8 cellular contexts compared by ENCODE assay signal in the genomic region with DNA sequence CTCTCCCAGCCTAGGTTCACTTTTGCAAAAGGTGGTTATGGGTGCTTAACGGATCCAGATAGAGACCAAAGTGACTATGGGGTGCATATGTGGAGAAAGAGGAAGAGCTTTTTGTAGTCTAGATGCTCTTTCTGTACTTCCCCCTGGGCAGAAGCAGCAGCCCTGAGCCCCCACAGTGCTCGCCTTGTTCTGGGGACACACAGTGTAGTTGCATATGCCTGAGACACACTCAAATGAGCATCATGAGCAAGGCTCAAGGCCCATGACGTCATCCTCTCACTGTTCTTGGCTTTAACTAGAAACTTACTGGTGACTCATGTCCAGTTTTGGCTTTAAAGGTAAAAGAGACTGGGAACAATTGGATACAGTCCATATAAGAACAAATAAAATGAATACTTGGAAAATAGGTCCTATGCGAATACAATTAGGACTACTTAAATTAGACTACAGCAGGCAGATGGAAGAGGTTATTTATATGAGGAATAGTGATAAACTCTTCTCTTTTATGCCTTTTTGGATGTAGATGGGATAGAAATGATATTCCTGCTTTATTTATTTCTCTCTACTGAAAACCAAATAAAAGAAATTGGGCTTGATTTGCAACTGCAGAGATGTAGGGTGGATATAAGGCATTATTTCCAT. TPM values are rescaled to one million over a fixed set of nuclear protein-coding genes. Genes with fewer than 3 reads are reported as not detected.
A peak's percentile ranks its signal among the peaks of the same experiment; 100 is the strongest.
DNase-seq lines count a peak whose midpoint lies in the region; ATAC-seq, FAIRE-seq and TF ChIP-seq lines count a peak whose summit lies in the region.

No MANE protein-coding gene starts in this region.

- no peaks in the 10 kb centered on the region for H3K9me3 ChIP-seq in fibroblast of lung (ENCODE audit: control insufficient read depth, insufficient read depth, low read depth, low read length)
- no peaks in the 10 kb centered on the region for H3K9me3 ChIP-seq in prostate gland
- H3K9me3 ChIP-seq in HAP-1, result no peaks in the 10 kb centered on the region

- H4K20me1 ChIP-seq in fibroblast of lung (ENCODE audit: control insufficient read depth, extremely low read depth, insufficient read depth, low read length), result no peaks in the 10 kb centered on the region

- H3K4me3 ChIP-seq in fibroblast of lung (replicated peaks in 1 of 4; ENCODE audit: control extremely low read depth in 1 of 4, insufficient read depth in 1 of 4, low read depth in 3 of 4, low read length in 4 of 4) (no peak overlapping the region), prostate gland (no peak overlapping the region), HAP-1 (no peak overlapping the region)

- peaks cover 2% of the 10 kb centered on the region for H3K27me3 Mint-ChIP-seq in endothelial cell (ENCODE audit: unreplicated experiment)

- H3K27ac Mint-ChIP-seq in endothelial cell (ENCODE audit: unreplicated experiment), result no peak overlapping the region

- DNase-seq in GM12891 (ENCODE audit: insufficient read length, low spot score) (no peak), RCC 7860 (ENCODE audit: low spot score) (peak; percentile 87), fibroblast of lung (ENCODE audit: low read depth in 2 of 2) (peak; percentile 100), prostate gland (ENCODE audit: low spot score) (peak; percentile 87), NCI-H187 treated with DMSO at 0.1 percent for 48 hours (lab: John Stamatoyannopoulos, UW) (no peak), HAP-1 (ENCODE audit: low spot score in 2 of 2) (no peak), endothelial cell (ENCODE audit: low spot score) (no peak)

- H3K9me3 Mint-ChIP-seq in endothelial cell (ENCODE audit: unreplicated experiment), result no peaks in the 10 kb centered on the region

- H3K27me3 ChIP-seq in fibroblast of lung (ENCODE audit: control insufficient read depth, insufficient read depth, low read length) (no peaks in the 10 kb centered on the region), prostate gland (replicated peaks; ENCODE audit: insufficient read depth) (no peaks in the 10 kb centered on the region), HAP-1 (ENCODE audit: low read depth) (no peaks in the 10 kb centered on the region)

- H3K36me3 Mint-ChIP-seq in endothelial cell (ENCODE audit: low read depth, unreplicated experiment), result peaks cover 10% of the 10 kb centered on the region

- in situ Hi-C loops in HAP-1 (cut with MboI; ENCODE audit: low sequenced_read_pairs), result no loop called here

- H3K36me3 ChIP-seq in fibroblast of lung (ENCODE audit: control insufficient read depth, insufficient read depth, low read length) (no peaks in the 10 kb centered on the region), prostate gland (no peaks in the 10 kb centered on the region), HAP-1 (replicated peaks) (no peaks in the 10 kb centered on the region)

- H3K4me1 ChIP-seq in fibroblast of lung (ENCODE audit: control insufficient read depth, extremely low read depth, insufficient read depth, low read length) (peaks cover 28% of the 10 kb centered on the region), prostate gland (replicated peaks) (peaks cover 18% of the 10 kb centered on the region), HAP-1 (peaks cover 4% of the 10 kb centered on the region; the same call in 1 of the 2 replicates)

- no peaks in the 10 kb centered on the region for H3K79me2 ChIP-seq in fibroblast of lung (ENCODE audit: control insufficient read depth, insufficient read depth, low read length)

- H2AFZ ChIP-seq in fibroblast of lung (ENCODE audit: low read length), result no peak overlapping the region

- peak; percentile 80 for FAIRE-seq in GM12891 (lab: Jason Lieb, UNC)
- FAIRE-seq in RCC 7860 (lab: Jason Lieb, UNC), result peak; percentile 90

- H3K4me1 Mint-ChIP-seq in endothelial cell (ENCODE audit: unreplicated experiment), result no peaks in the 10 kb centered on the region

- H3K27ac ChIP-seq in fibroblast of lung (ENCODE audit: insufficient read depth, low read length), result peak overlapping the region; percentile 19
- peak overlapping the region; percentile 82 to 97 for H3K27ac ChIP-seq in prostate gland

- TF ChIP-seq CTCF in fibroblast of lung (conservative IDR thresholded peaks at IDR 0.05 in 1 of 2, IDR thresholded peaks at IDR 0.05 in 1 of 2; ENCODE audit: low read depth in 1 of 2, low read length in 2 of 2) (no peak), prostate gland (IDR thresholded peaks at IDR 0.05) (no peak), endothelial cell (IDR thresholded peaks at IDR 0.05; ENCODE audit: unreplicated experiment) (no peak)

- H3K9ac ChIP-seq in fibroblast of lung (ENCODE audit: insufficient read depth, low read length), result no peak overlapping the region

- peak; percentile 41 for ATAC-seq in HG02763 (IDR thresholded peaks at IDR 0.05; ENCODE audit: unreplicated experiment)

- intact Hi-C loops in prostate gland (cut with DNase I), result no loop called here

- H3K4me2 ChIP-seq in fibroblast of lung (ENCODE audit: extremely low read depth, insufficient read depth, low read length), result peak overlapping the region; percentile 58

- H3K4me3 Mint-ChIP-seq in endothelial cell (ENCODE audit: unreplicated experiment), result no peak overlapping the region

- 45% methylated on average over 4 of the region's 4 CpGs for WGBS in prostate gland

- TF ChIP-seq POLR2A in GM12891 (IDR thresholded peaks at IDR 0.05; ENCODE audit: low read depth, low read length) (no peak), prostate gland (IDR thresholded peaks at IDR 0.05) (peak; percentile 27)

TF ChIP-seq in GM12891, 5 proteins besides CTCF, POLR2A, EP300 and RAD21:
- TF ChIP-seq PAX5 (IDR thresholded peaks at IDR 0.05; ENCODE audit: insufficient read depth, low read length, severe bottlenecking) (no peak), POU2F2 (IDR thresholded peaks at IDR 0.05; ENCODE audit: low read depth, low read length) (peak; percentile 39; the same call in 1 of the 2 replicates), SPI1 (IDR thresholded peaks at IDR 0.05; ENCODE audit: low read depth, low read length) (peak; percentile 91)

RNA-seq across cellular contexts. Expression of gene PEX26, which starts 20.1 kb away (rescaled TPM):
- 25.1 TPM for polyA plus RNA-seq in GM12891 (2012; ENCODE audit: low read depth, missing spikeins)
- total RNA-seq in fibroblast of lung, result 7.4 and 13.2 TPM in 2 replicates
- polyA plus RNA-seq in fibroblast of lung, result 14.5 and 21.0 TPM in 2 replicates
- 23.9 and 28.2 TPM in 2 replicates for polyA plus RNA-seq in fibroblast of lung (2012)
- polyA minus RNA-seq in fibroblast of lung (ENCODE audit: low replicate concordance), result 74.8 and 81.1 TPM in 2 replicates
- total RNA-seq in prostate gland, result 10 to 100 TPM; 34.7 to 38.2 TPM
- total RNA-seq in endothelial cell (ENCODE audit: unreplicated experiment), result 49.7 TPM

RNA-seq across cellular contexts. Expression of gene MICAL3, which starts 33.3 kb away (rescaled TPM):
- 21.0 TPM for polyA plus RNA-seq in GM12891 (2012; ENCODE audit: low read depth, missing spikeins)
- total RNA-seq in fibroblast of lung (12.1 and 22.6 TPM in 2 replicates), prostate gland (10 to 100 TPM; 58.6 to 78.7 TPM), endothelial cell (ENCODE audit: unreplicated experiment) (54.3 TPM)
- 10.8 and 19.2 TPM in 2 replicates for polyA plus RNA-seq in fibroblast of lung
- polyA plus RNA-seq in fibroblast of lung (2012), result 15.0 and 18.4 TPM in 2 replicates
- 33.1 and 45.2 TPM in 2 replicates for polyA minus RNA-seq in fibroblast of lung (ENCODE audit: low replicate concordance)

RNA-seq across cellular contexts. Expression of gene TUBA8, which starts 52.9 kb away (rescaled TPM):
- 17.9 TPM for polyA plus RNA-seq in GM12891 (2012; ENCODE audit: low read depth, missing spikeins)
- total RNA-seq in fibroblast of lung, result 0.51 and 0.83 TPM in 2 replicates
- polyA plus RNA-seq in fibroblast of lung, result 0.60 and 3.9 TPM in 2 replicates
- polyA plus RNA-seq in fibroblast of lung (2012), result 0.20 and 2.3 TPM in 2 replicates
- 0.59 and 2.7 TPM in 2 replicates for polyA minus RNA-seq in fibroblast of lung (ENCODE audit: low replicate concordance)
- 1 to 10 TPM; 1.3 to 2.9 TPM for total RNA-seq in prostate gland
- 0.46 TPM for total RNA-seq in endothelial cell (ENCODE audit: unreplicated experiment)

Comparison
In these comparisons a context has a peak if more than half of its experiments do, and no peak if none do; other contexts are left out.
1. DNase-seq: peak in RCC 7860 (single experiment), fibroblast of lung (2 of 2) and prostate gland (single experiment); none in GM12891 (single experiment), NCI-H187 treated with DMSO at 0.1 percent for 48 hours (single experiment), HAP-1 (0 of 2) and endothelial cell (single experiment).